Comparison of ENCODE assay signal across 21 cellular contexts in genomic region chr5:37773809-37774208, GRCh38.
"Had no signal": no experiment of that assay in that cellular context is flagged by ENCODE, and none has a peak within 500 bp of the region (broad histone marks: within the 10 kb centered on the region; RNA-seq: fewer than 3 reads in every experiment).

No MANE protein-coding gene starts in this region.

- H3K27ac ChIP-seq: epithelial cell of prostate, esophagus muscularis mucosa, gastroesophageal sphincter, ovary, right atrium auricular region had no signal

- H3K4me3 Mint-ChIP-seq: dendritic cell treated with granulocyte-macrophage colony-stimulating factor and Interleukin-4, amounts not matched to agents 40 ng/mL and 50 ng/mL, for 4 days; effector memory CD8-positive, alpha-beta T cell; natural killer cell; neural crest cell; type B pancreatic cell had no signal

- H3K4me1 ChIP-seq: right atrium auricular region had no signal

- H3K27me3 ChIP-seq: esophagus muscularis mucosa, gastroesophageal sphincter, ovary, right atrium auricular region, sigmoid colon had no signal

- ATAC-seq: effector memory CD8-positive, alpha-beta T cell; gastroesophageal sphincter; left cardiac atrium; left ventricle myocardium superior; natural killer cell had no signal

- H3K9me3 ChIP-seq: ovary had no signal

- H3K27ac Mint-ChIP-seq: dendritic cell treated with granulocyte-macrophage colony-stimulating factor and Interleukin-4, amounts not matched to agents 40 ng/mL and 50 ng/mL, for 4 days; effector memory CD8-positive, alpha-beta T cell; natural killer cell; type B pancreatic cell had no signal

- H3K4me1 Mint-ChIP-seq: natural killer cell had no signal

- H3K36me3 ChIP-seq: esophagus muscularis mucosa, gastroesophageal sphincter, ovary, right atrium auricular region, sigmoid colon had no signal

- H3K27me3 Mint-ChIP-seq: dendritic cell treated with granulocyte-macrophage colony-stimulating factor and Interleukin-4, amounts not matched to agents 40 ng/mL and 50 ng/mL, for 4 days; type B pancreatic cell had no signal

- FAIRE-seq: kidney, small intestine, urothelium cell line had no signal

- H3K4me3 ChIP-seq: esophagus muscularis mucosa, gastroesophageal sphincter, lung, ovary, right atrium auricular region, sigmoid colon had no signal

- DNase-seq: effector memory CD8-positive, alpha-beta T cell; foreskin fibroblast; glutamatergic neuron; kidney; left cardiac atrium; left ventricle myocardium superior; natural killer cell; ovary; sigmoid colon; small intestine; stimulated activated CD4-positive, alpha-beta T cell treated with anti-CD3 and anti-CD28 coated beads, Interleukin-2, amount 100 ng/mL, for 48 hours; stimulated activated naive CD4-positive, alpha-beta T cell treated with Interleukin-2 at 50 U/mL for 16 hours had no signal
